In the genomic region with DNA sequence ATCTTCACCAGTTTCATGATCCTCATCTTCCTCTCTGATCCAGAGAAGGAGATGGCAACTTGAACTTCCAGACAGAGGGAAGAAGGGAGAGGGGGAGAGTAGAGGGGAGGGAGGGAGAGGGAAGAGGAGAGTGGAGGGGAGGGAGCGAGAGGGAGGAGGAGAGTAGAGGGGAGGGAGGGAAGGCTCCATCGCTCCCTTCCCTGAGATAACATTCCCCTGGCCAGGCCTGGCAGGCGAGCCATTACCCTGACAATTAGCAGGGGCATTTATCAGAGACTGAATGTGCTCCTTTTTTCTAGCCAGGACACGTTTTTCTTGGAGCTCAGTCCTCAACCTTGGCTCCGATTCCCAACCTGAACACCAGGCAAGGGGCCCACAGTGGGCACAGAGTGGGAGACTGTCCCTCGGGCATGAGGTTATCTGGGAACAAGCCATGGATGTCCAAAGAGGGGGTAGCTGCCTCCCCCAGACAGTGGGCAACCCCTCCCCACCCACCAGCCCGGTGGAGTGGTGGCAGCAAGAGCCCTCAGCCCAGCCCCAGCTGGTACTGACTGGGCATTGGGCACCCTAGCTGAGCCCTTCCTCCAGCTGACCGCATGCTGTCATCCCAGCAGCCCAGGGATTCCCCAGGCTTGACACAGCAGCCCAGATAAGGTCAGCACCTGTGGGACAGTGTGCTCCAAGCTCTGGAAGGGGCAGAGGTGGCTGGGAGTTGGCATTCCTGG, we compare ENCODE assay signal across 14 cellular contexts.
A peak's percentile ranks its signal among the peaks of the same experiment; 100 is the strongest.
DNase-seq lines count a peak whose midpoint lies in the region; ATAC-seq and TF ChIP-seq lines count a peak whose summit lies in the region.
"Had no signal": no experiment of that assay in that cellular context is flagged by ENCODE, and none has a peak within 500 bp of the region (broad histone marks: within the 10 kb centered on the region; RNA-seq: fewer than 3 reads in every experiment).

No MANE protein-coding gene starts in this region.

- H3K27ac ChIP-seq in HEK293 (ENCODE audit: extremely low read depth, low read depth, low read length): no peak overlapping the region
- peak overlapping the region; percentile 47 for H3K27ac ChIP-seq in colonic mucosa
- H3K27ac ChIP-seq in smooth muscle cell (ENCODE audit: low read depth): peak overlapping the region; percentile 82
- H3K27ac ChIP-seq: parathyroid adenoma had no signal

- H4K20me1 ChIP-seq in smooth muscle cell (ENCODE audit: low read depth): peaks cover 98% of the 10 kb centered on the region

- H3K27me3 ChIP-seq in colonic mucosa (no peaks in the 10 kb centered on the region), smooth muscle cell (ENCODE audit: low read depth) (no peaks in the 10 kb centered on the region)

- H3K79me2 ChIP-seq in smooth muscle cell (ENCODE audit: low read depth): peaks cover 72% of the 10 kb centered on the region

- H3K4me1 ChIP-seq in HEK293 (ENCODE audit: control insufficient read depth, insufficient read depth, low read length) (no peaks in the 10 kb centered on the region), colonic mucosa (peaks cover 6% of the 10 kb centered on the region), smooth muscle cell (ENCODE audit: low read depth) (peaks cover 35% of the 10 kb centered on the region)

- H2AFZ ChIP-seq in smooth muscle cell (ENCODE audit: low read depth): no peak overlapping the region
- H2AFZ ChIP-seq: parathyroid adenoma had no signal

- H3K9ac ChIP-seq in colonic mucosa (ENCODE audit: low read depth in 2 of 2, low read length in 2 of 2) (peak overlapping the region; percentile 2 to 24), smooth muscle cell (ENCODE audit: low read depth) (peak overlapping the region; percentile 56)
- H3K9ac ChIP-seq: parathyroid adenoma had no signal

- H3F3A ChIP-seq in smooth muscle cell (ENCODE audit: low read depth): peaks cover 6% of the 10 kb centered on the region

- no peaks in the 10 kb centered on the region for H3K9me3 ChIP-seq in HEK293 (ENCODE audit: control insufficient read depth, insufficient read depth, low read depth, low read length)
- no peaks in the 10 kb centered on the region for H3K9me3 ChIP-seq in colonic mucosa
- no peaks in the 10 kb centered on the region for H3K9me3 ChIP-seq in smooth muscle cell (replicated peaks; ENCODE audit: low read depth)

- no peaks in the 10 kb centered on the region for H3K36me3 ChIP-seq in HEK293 (ENCODE audit: control insufficient read depth in 2 of 2, insufficient read depth in 1 of 2, low read length in 2 of 2)
- no peaks in the 10 kb centered on the region for H3K36me3 ChIP-seq in colonic mucosa
- no peaks in the 10 kb centered on the region for H3K36me3 ChIP-seq in smooth muscle cell (ENCODE audit: low read depth)

- CTCF ChIA-PET in HEK293 (lab: Yijun Ruan, JAX): interaction anchor here (0.5 to 1.6 kb wide), 3 partner anchors 22 to 136 kb away, joined by 3 to 5 read pairs (median 5); no protein-coding TSS in a partner anchor

- POLR2A ChIA-PET in HEK293 (lab: Yijun Ruan, JAX): no interaction called here

- H3K4me3 ChIP-seq in HEK293 (ENCODE audit: low read depth, low read length) (no peak overlapping the region), colonic mucosa (no peak overlapping the region), smooth muscle cell (no peak overlapping the region)

- no peak for TF ChIP-seq CTCF in HEK293 (tag by site-specific recombination; IDR thresholded peaks at IDR 0.05)
- TF ChIP-seq CTCF in colonic mucosa (IDR thresholded peaks at IDR 0.05): no peak
- TF ChIP-seq CTCF in smooth muscle cell (IDR thresholded peaks at IDR 0.05; ENCODE audit: borderline replicate concordance, insufficient read depth, poor library complexity, severe bottlenecking): no peak

- peak overlapping the region; percentile 74 for H3K4me2 ChIP-seq in smooth muscle cell

- DNase-seq in colonic mucosa (no peak), left colon (no peak), smooth muscle cell (lab: John Stamatoyannopoulos, UW; ENCODE audit: unreplicated experiment) (no peak), NCI-H69 (lab: John Stamatoyannopoulos, UW) (no peak), NCI-H226 (no peak)
- DNase-seq: activated CD4-positive, alpha-beta T cell treated with anti-CD3 and anti-CD28 coated beads for 1 hour; foreskin melanocyte; NCI-H1092 treated with DMSO at 0.1 percent for 48 hours; PC-3; stimulated activated CD8-positive, alpha-beta memory T cell treated with anti-CD3 and anti-CD28 coated beads, Interleukin-4, amount 100 ng/mL, for 48 hours had no signal

- ATAC-seq in left colon: peak; percentile 18
- ATAC-seq in HG03442 (IDR thresholded peaks at IDR 0.05; ENCODE audit: unreplicated experiment): no peak
- no peak for ATAC-seq in HG02938 (IDR thresholded peaks at IDR 0.05; ENCODE audit: unreplicated experiment)
- ATAC-seq: PC-3 had no signal

- intact Hi-C loops in colonic mucosa (cut with DNase I) (no loop called here), left colon (cut with DNase I, micrococcal nuclease) (no loop called here)

- 23% methylated on average over 8 of the region's 8 CpGs for WGBS in smooth muscle cell (ENCODE audit: low lambda C conversion rate)

TF ChIP-seq in HEK293, 187 proteins besides CTCF, POLR2A, EP300 and RAD21:
- TF ChIP-seq ZNF37A (tag by site-specific recombination; IDR thresholded peaks at IDR 0.05) (no peak), ZBTB17 (tag by site-specific recombination; IDR thresholded peaks at IDR 0.05) (peak; percentile 53; the same call in 1 of the 2 replicates), ZNF626 (tag by site-specific recombination; IDR thresholded peaks at IDR 0.05) (no peak), ZNF580 (tag by site-specific recombination; IDR thresholded peaks at IDR 0.05) (no peak), ZNF404 (tag by site-specific recombination; IDR thresholded peaks at IDR 0.05) (no peak), WT1 (tag by site-specific recombination; IDR thresholded peaks at IDR 0.05) (peak; percentile 54; the same call in 1 of the 2 replicates), ZNF398 (tag by site-specific recombination; IDR thresholded peaks at IDR 0.05) (peak; percentile 72), ZNF76 (tag by site-specific recombination; IDR thresholded peaks at IDR 0.05; ENCODE audit: borderline replicate concordance, low read depth) (no peak), ZBTB8A (tag by site-specific recombination; IDR thresholded peaks at IDR 0.05) (no peak), SP2 (tag by site-specific recombination; IDR thresholded peaks at IDR 0.05) (no peak)
- TF ChIP-seq, protein P1, sequence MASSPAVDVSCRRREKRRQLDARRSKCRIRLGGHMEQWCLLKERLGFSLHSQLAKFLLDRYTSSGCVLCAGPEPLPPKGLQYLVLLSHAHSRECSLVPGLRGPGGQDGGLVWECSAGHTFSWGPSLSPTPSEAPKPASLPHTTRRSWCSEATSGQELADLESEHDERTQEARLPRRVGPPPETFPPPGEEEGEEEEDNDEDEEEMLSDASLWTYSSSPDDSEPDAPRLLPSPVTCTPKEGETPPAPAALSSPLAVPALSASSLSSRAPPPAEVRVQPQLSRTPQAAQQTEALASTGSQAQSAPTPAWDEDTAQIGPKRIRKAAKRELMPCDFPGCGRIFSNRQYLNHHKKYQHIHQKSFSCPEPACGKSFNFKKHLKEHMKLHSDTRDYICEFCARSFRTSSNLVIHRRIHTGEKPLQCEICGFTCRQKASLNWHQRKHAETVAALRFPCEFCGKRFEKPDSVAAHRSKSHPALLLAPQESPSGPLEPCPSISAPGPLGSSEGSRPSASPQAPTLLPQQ (tag by site-specific recombination; IDR thresholded peaks at IDR 0.05): no peak
TF ChIP-seq in HEK293: peak in this region for 3.
